ENCODE assay signal across 7 cellular contexts in genomic region chr19:38105574-38105973, GRCh38.
"Had no signal": no experiment of that assay in that cellular context is flagged by ENCODE, and none has a peak within 500 bp of the region (broad histone marks: within the 10 kb centered on the region; RNA-seq: fewer than 3 reads in every experiment).

No MANE protein-coding gene starts in this region.

- H3K4me3 ChIP-seq: GM23338, K562 had no signal

- DNase-seq: H9, HCEC 1CT, HFFc6, IMR-90, KG1 had no signal

- H3K27ac Mint-ChIP-seq: GM23338, H9, HFFc6 had no signal

- H2AFZ ChIP-seq: GM23338 had no signal

- ATAC-seq: GM23338, K562 had no signal

- H3K4me2 ChIP-seq: GM23338 had no signal

- H3K9me3 Mint-ChIP-seq: GM23338, H9, HFFc6 had no signal

- H3K4me1 Mint-ChIP-seq: GM23338, H9 had no signal

- H3K4me3 Mint-ChIP-seq: GM23338, H9, HFFc6 had no signal
